ENCODE assay signal across 23 cellular contexts in the genomic region with DNA sequence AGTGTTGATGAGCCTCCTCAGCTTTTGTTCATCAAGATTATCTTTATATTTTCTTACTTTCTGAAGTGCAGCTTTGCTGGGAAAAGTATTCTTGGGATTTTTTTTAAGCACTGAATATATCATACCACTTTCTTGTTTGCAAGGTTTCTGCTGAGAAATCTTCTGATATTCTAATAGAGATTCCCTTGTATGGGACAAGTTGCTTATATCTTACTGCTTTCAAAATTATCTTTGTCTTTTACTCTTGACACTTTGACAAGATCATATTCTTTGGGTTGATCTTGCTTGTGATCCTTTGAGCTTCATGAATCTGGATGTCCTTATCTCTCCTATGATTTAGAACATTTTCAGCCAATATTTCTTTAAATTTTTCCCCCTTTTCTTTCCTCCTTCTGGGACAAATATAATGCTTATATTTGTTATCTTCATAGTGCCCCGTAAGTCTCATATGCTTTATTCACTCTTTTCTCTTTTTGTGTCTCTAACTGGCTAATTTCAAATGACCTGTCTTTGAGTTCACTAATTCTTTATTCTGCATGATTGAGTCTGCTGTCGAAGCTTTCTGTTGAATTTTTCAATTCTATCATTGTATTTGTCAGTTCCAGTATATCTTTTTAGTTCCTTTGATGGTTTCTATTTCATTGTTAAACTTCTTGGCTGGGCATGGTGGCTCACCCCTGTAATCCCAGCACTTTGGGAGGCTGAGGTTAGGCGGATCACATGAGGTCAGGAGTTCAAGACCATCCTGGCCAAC.
DNase-seq lines count a peak whose midpoint lies in the region; ATAC-seq, FAIRE-seq and TF ChIP-seq lines count a peak whose summit lies in the region.
"Had no signal": no experiment of that assay in that cellular context is flagged by ENCODE, and none has a peak within 500 bp of the region (broad histone marks: within the 10 kb centered on the region; RNA-seq: fewer than 3 reads in every experiment).

No MANE protein-coding gene starts in this region.

- TF ChIP-seq EP300 in HepG2 (IDR thresholded peaks at IDR 0.05; ENCODE audit: low read depth in 2 of 2, low read length in 2 of 2) (no peak), HepG2 (CRISPR knock-in tag; IDR thresholded peaks at IDR 0.05; ENCODE audit: borderline replicate concordance) (no peak)

- no peak for DNase-seq in HepG2 (ENCODE audit: low spot score)
- no peak for DNase-seq in right lobe of liver
- no peak for DNase-seq in adipocyte (ENCODE audit: low read depth)
- peak; percentile 1 for DNase-seq in choroid plexus epithelial cell (ENCODE audit: low read depth)
- DNase-seq in RPMI8226: no peak
- DNase-seq in midbrain (lab: John Stamatoyannopoulos, UW): no peak
- no peak for DNase-seq in DMS79 (lab: John Stamatoyannopoulos, UW)
- DNase-seq: AML-193; Caco-2; Calu3; CD4-positive, alpha-beta T cell; CD8-positive, alpha-beta T cell; DMS79 treated with DMSO at 0.1 percent for 48 hours; GF-D8 had no signal

- no peak for TF ChIP-seq RAD21 in HepG2 (CRISPR knock-in tag; IDR thresholded peaks at IDR 0.05)

- no TSS peak for BruUV-seq in HepG2 (replicated peaks; lab: Mats Ljungman, UMichigan)

- in situ Hi-C loops in HepG2 (cut with HindIII; ENCODE audit: extremely low pct_ligation_motif_present, low pct_unique_long_range_greater_than_20kb): no loop called here

- H3K36me3 ChIP-seq in HepG2 (replicated peaks in 1 of 2; ENCODE audit: control insufficient read depth in 1 of 2, insufficient read depth in 2 of 2, low read length in 2 of 2) (no peaks in the 10 kb centered on the region), right lobe of liver (no peaks in the 10 kb centered on the region), adipocyte (ENCODE audit: control insufficient read depth, insufficient read depth, low read length, severe bottlenecking) (no peaks in the 10 kb centered on the region)

- 5% methylated on average over 3 of the region's 3 CpGs for WGBS in HepG2 (ENCODE audit: low lambda C conversion rate)
- 70% methylated on average over 3 of the region's 3 CpGs for WGBS in right lobe of liver (ENCODE audit: insufficient coverage, low coverage, low lambda C conversion rate, missing lambda C conversion rate)

- no peaks in the 10 kb centered on the region for H4K20me1 ChIP-seq in HepG2 (ENCODE audit: insufficient read depth, low read length)
- H4K20me1 ChIP-seq: BLaER1 treated with 17β-estradiol and CSF1 and Interleukin-3, amounts not matched to agents 10 nM and 100 nM had no signal

- no peak for ATAC-seq in HepG2
- ATAC-seq in right lobe of liver: no peak
- ATAC-seq: A549; CD8-positive, alpha-beta T cell had no signal

- CTCF ChIA-PET in HepG2 (lab: Yijun Ruan, JAX; ENCODE audit: low intra/inter-chr PET ratio, low total read pairs): no interaction called here

- no peak for FAIRE-seq in HepG2 (lab: Jason Lieb, UNC)
- FAIRE-seq in islet of Langerhans (lab: Jason Lieb, UNC): peak; percentile 56
- FAIRE-seq: A549, D721Med, G401.6, GM12891, GM19239 had no signal

- H3K27ac ChIP-seq in HepG2 (ENCODE audit: extremely low read length, insufficient read depth, low read length) (no peak overlapping the region), right lobe of liver (no peak overlapping the region)
- H3K27ac ChIP-seq: 22Rv1; A549; BLaER1 treated with 17β-estradiol and CSF1 and Interleukin-3, amounts not matched to agents 10 nM and 100 nM; C4-2B had no signal

- POLR2A ChIA-PET in HepG2 (lab: Yijun Ruan, JAX): no interaction called here

- H3K9ac ChIP-seq in HepG2 (ENCODE audit: insufficient read depth, low read depth, low read length) (no peak overlapping the region), adipocyte (ENCODE audit: low read length) (no peak overlapping the region)
- H3K9ac ChIP-seq: BLaER1 treated with 17β-estradiol and CSF1 and Interleukin-3, amounts not matched to agents 10 nM and 100 nM had no signal

- no peaks in the 10 kb centered on the region for H3K27me3 ChIP-seq in HepG2 (ENCODE audit: control insufficient read depth in 1 of 2, insufficient read depth in 2 of 2, low read length in 2 of 2)
- no peaks in the 10 kb centered on the region for H3K27me3 ChIP-seq in right lobe of liver
- no peaks in the 10 kb centered on the region for H3K27me3 ChIP-seq in adipocyte (replicated peaks; ENCODE audit: control insufficient read depth, insufficient read depth, low read length)
- H3K27me3 ChIP-seq: BLaER1 treated with 17β-estradiol and CSF1 and Interleukin-3, amounts not matched to agents 10 nM and 100 nM had no signal

- no peak overlapping the region for H3K4me2 ChIP-seq in HepG2 (ENCODE audit: low read depth, low read length)
- H3K4me2 ChIP-seq: A549; BLaER1 treated with 17β-estradiol and CSF1 and Interleukin-3, amounts not matched to agents 10 nM and 100 nM had no signal

- H3K9me3 ChIP-seq in HepG2 (ENCODE audit: low read length) (peaks cover 38% of the 10 kb centered on the region), right lobe of liver (peaks cover 0 to 11% (median 0%) of the 10 kb centered on the region in 4 donors), adipocyte (ENCODE audit: control insufficient read depth, low read length) (peaks cover 19% of the 10 kb centered on the region)

- no peaks in the 10 kb centered on the region for H3K79me2 ChIP-seq in HepG2 (ENCODE audit: insufficient read depth, low read length)

- no peak for TF ChIP-seq CTCF in HepG2 (CRISPR knock-in tag; IDR thresholded peaks at IDR 0.05)
- TF ChIP-seq CTCF in right lobe of liver (IDR thresholded peaks at IDR 0.05): no peak
- no peak for TF ChIP-seq CTCF in choroid plexus epithelial cell (conservative IDR thresholded peaks at IDR 0.05; ENCODE audit: low read depth, low read length)

- H3K4me1 ChIP-seq in HepG2 (ENCODE audit: insufficient read depth, low read length) (no peaks in the 10 kb centered on the region), right lobe of liver (no peaks in the 10 kb centered on the region), adipocyte (ENCODE audit: control insufficient read depth, insufficient read depth, low read length) (no peaks in the 10 kb centered on the region)
- H3K4me1 ChIP-seq: A549; BLaER1 treated with 17β-estradiol and CSF1 and Interleukin-3, amounts not matched to agents 10 nM and 100 nM; Caco-2 had no signal

- no peak overlapping the region for H2AFZ ChIP-seq in HepG2 (ENCODE audit: low read length)

- TF ChIP-seq POLR2A in HepG2 (IDR thresholded peaks at IDR 0.05; ENCODE audit: insufficient read depth in 1 of 2, low read depth in 2 of 2, low read length in 2 of 2) (no peak), right lobe of liver (IDR thresholded peaks at IDR 0.05) (no peak)

- H3K4me3 ChIP-seq in HepG2 (replicated peaks in 1 of 3; ENCODE audit: insufficient read depth in 1 of 3, low read depth in 2 of 3, low read length in 3 of 3) (no peak overlapping the region), right lobe of liver (no peak overlapping the region), adipocyte (ENCODE audit: low read length) (peak overlapping the region; percentile 33), choroid plexus epithelial cell (ENCODE audit: low read depth, low read length) (no peak overlapping the region)
- H3K4me3 ChIP-seq: A549 had no signal

- intact Hi-C loops in HepG2 (cut with micrococcal nuclease; ENCODE audit: unreplicated experiment): no loop called here
- intact Hi-C loops in right lobe of liver (cut with DNase I): no loop called here

TF ChIP-seq in HepG2, 621 proteins besides CTCF, POLR2A, EP300 and RAD21:
- TF ChIP-seq ELF4 (CRISPR knock-in tag; IDR thresholded peaks at IDR 0.05; ENCODE audit: borderline replicate concordance) (no peak), ZNF160 (CRISPR knock-in tag; IDR thresholded peaks at IDR 0.05) (peak; percentile 99), ZNF768 (CRISPR knock-in tag; IDR thresholded peaks at IDR 0.05) (no peak)
- TF ChIP-seq, protein P1, sequence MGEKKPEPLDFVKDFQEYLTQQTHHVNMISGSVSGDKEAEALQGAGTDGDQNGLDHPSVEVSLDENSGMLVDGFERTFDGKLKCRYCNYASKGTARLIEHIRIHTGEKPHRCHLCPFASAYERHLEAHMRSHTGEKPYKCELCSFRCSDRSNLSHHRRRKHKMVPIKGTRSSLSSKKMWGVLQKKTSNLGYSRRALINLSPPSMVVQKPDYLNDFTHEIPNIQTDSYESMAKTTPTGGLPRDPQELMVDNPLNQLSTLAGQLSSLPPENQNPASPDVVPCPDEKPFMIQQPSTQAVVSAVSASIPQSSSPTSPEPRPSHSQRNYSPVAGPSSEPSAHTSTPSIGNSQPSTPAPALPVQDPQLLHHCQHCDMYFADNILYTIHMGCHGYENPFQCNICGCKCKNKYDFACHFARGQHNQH (CRISPR knock-in tag; IDR thresholded peaks at IDR 0.05): no peak
TF ChIP-seq in HepG2: peak in this region for 1.
